In the genomic region with DNA sequence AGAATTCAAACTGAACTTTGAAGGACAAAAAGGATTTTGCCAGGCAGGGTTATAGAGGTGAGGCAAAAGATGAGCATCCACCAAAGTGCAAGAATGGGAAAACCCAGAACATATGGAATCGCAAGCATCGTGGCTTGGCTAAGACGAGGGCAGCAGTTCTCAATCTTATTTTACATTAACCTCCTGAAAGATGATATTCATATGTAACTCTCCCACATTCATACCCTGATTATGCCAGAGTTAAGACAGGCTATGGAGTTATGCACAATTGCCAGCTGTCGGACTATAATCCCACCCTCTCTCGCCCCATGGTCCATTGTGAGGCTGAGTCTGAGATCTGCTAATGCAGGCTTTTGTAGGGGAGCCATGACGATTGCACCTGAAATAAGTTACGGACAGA, we compare ENCODE assay signal across 35 cellular contexts.
"Had no signal": no experiment of that assay in that cellular context is flagged by ENCODE, and none has a peak within 500 bp of the region (broad histone marks: within the 10 kb centered on the region; RNA-seq: fewer than 3 reads in every experiment).

No MANE protein-coding gene starts in this region.

- H3K27ac ChIP-seq: KMS-11 had no signal

- H3K9ac ChIP-seq: KMS-11 had no signal

- H3K4me3 ChIP-seq: MG63 had no signal

- H3K27me3 ChIP-seq: MG63 had no signal

- DNase-seq: Karpas-422, Kasumi-1, MG63, MM.1S, MV-4-11, NCI-H1048, NCI-H1092, NCI-H1092 treated with DMSO at 0.1 percent for 48 hours, NCI-H1105, NCI-H1105 treated with DMSO at 0.1 percent for 48 hours, NCI-H1417, NCI-H1417 treated with DMSO at 0.1 percent for 48 hours, NCI-H1436, NCI-H1436 treated with DMSO at 0.1 percent for 48 hours, NCI-H146, NCI-H1694, NCI-H1694 treated with DMSO at 0.1 percent for 48 hours, NCI-H187, NCI-H187 treated with DMSO at 0.1 percent for 48 hours, NCI-H1930, NCI-H2029, NCI-H2029 treated with DMSO at 0.1 percent for 48 hours, NCI-H2081, NCI-H2081 treated with DMSO at 0.1 percent for 48 hours, NCI-H2107, NCI-H2171, NCI-H2171 treated with DMSO at 0.1 percent for 48 hours, NCI-H2227 treated with DMSO at 0.1 percent for 48 hours, NCI-H226, NCI-H345, NCI-H446, NCI-H446 treated with DMSO at 0.1 percent for 48 hours, NCI-H510A, NCI-H510A treated with DMSO at 0.1 percent for 48 hours had no signal

- H3K9me3 ChIP-seq: MG63 had no signal

- H3K4me2 ChIP-seq: KMS-11 had no signal

- H3K36me3 ChIP-seq: MG63 had no signal
